ENCODE assay signal across 1 cellular context in the genomic region with DNA sequence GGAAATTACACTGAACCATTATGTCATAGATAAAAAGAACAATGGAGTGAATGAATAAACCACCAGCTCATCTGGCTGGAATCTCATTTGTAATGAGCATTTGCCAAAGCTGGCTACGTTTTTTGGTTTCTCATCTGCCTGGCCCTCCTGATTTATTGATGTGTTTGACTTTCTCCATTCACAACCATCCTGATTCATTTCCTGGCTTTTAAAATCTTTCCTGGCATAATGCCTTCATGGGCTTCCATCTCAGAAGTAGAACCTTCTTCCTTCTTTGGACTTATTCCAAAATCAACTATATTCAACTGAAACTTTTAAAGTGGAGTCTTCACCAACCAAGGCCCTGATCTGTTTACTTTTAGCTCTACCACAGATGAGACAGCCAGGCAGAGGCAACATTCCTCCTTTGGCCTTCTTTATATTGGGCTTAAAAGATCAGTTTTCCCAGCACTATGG.
TF ChIP-seq lines count a peak whose summit lies in the region.

No MANE protein-coding gene starts in this region.

TF ChIP-seq in SK-N-SH treated with all-trans-retinoic acid at 6 μM for 48 hours, 23 proteins besides CTCF, POLR2A, EP300 and RAD21 (continued from another document):
- TF ChIP-seq, protein P1, sequence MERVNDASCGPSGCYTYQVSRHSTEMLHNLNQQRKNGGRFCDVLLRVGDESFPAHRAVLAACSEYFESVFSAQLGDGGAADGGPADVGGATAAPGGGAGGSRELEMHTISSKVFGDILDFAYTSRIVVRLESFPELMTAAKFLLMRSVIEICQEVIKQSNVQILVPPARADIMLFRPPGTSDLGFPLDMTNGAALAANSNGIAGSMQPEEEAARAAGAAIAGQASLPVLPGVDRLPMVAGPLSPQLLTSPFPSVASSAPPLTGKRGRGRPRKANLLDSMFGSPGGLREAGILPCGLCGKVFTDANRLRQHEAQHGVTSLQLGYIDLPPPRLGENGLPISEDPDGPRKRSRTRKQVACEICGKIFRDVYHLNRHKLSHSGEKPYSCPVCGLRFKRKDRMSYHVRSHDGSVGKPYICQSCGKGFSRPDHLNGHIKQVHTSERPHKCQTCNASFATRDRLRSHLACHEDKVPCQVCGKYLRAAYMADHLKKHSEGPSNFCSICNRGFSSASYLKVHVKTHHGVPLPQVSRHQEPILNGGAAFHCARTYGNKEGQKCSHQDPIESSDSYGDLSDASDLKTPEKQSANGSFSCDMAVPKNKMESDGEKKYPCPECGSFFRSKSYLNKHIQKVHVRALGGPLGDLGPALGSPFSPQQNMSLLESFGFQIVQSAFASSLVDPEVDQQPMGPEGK (CRISPR knock-in tag; IDR thresholded peaks at IDR 0.05; ENCODE audit: borderline replicate concordance): peak; percentile 81
- no peak for TF ChIP-seq GLIS3 (CRISPR knock-in tag; IDR thresholded peaks at IDR 0.05)
- no peak for TF ChIP-seq ZNF70 (CRISPR knock-in tag; IDR thresholded peaks at IDR 0.05)
